ENCODE assay signal across 12 cellular contexts in the genomic region with DNA sequence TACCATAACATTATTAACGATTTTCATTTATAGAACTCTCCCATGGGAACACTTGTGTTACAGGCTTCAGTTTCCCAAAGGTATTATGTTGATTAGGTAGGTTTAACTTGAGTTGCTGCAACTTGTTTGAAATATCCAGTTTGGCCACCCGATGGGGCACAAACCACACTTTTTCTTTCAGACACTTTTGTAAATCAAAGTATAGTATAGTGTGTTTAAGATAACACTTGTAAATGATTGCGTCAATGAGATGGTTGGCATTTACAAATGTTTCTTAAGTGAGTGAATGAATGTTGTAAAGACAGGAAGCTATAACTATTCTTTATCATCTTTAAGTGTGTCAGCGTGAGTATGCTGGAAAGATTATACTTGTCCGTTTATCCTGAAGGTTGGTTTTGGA. TPM values are rescaled to one million over a fixed set of nuclear protein-coding genes. Genes with fewer than 3 reads are reported as not detected.
A peak's percentile ranks its signal among the peaks of the same experiment; 100 is the strongest.
DNase-seq lines count a peak whose midpoint lies in the region; ATAC-seq and TF ChIP-seq lines count a peak whose summit lies in the region.
"Had no signal": no experiment of that assay in that cellular context is flagged by ENCODE, and none has a peak within 500 bp of the region (broad histone marks: within the 10 kb centered on the region; RNA-seq: fewer than 3 reads in every experiment).

No MANE protein-coding gene starts in this region.

- POLR2A ChIA-PET in Caco-2 (lab: Charles Lee), result no interaction called here

- H3K36me3 Mint-ChIP-seq in Caco-2 (ENCODE audit: insufficient read depth, unreplicated experiment), result peaks cover 14% of the 10 kb centered on the region

- DNase-seq in Caco-2 (peak; percentile 50 to 51), HuH-7 (ENCODE audit: low spot score) (peak; percentile 20), inferior parietal cortex (ENCODE audit: extremely low spot score) (peak; percentile 16), RPMI8226 (no peak), AG20443 (ENCODE audit: low spot score) (no peak), ovary (no peak)
- DNase-seq: activated naive CD8-positive, alpha-beta T cell treated with anti-CD3 and anti-CD28 coated beads, Interleukin-2, amount 50 U/mL, for 24 hours; NCI-H1694; uterus had no signal

- H3K36me3 ChIP-seq in Caco-2 (ENCODE audit: control insufficient read depth, insufficient read depth, low read length), result no peaks in the 10 kb centered on the region
- no peaks in the 10 kb centered on the region for H3K36me3 ChIP-seq in ovary
- H3K36me3 ChIP-seq: uterus had no signal

- H3K4me3 ChIP-seq in Caco-2 (ENCODE audit: low read depth, low read length) (no peak overlapping the region), ovary (no peak overlapping the region)
- H3K4me3 ChIP-seq: SK-N-MC, uterus had no signal

- intact Hi-C loops in Caco-2 (cut with micrococcal nuclease; ENCODE audit: unreplicated experiment) (loop anchor here (1.0 to 2.0 kb wide), 4 partner anchors 120 to 219 kb away; no protein-coding TSS in a partner anchor), ovary (cut with DNase I) (loop anchor here in 1 of 4 donors (10.0 kb wide), 2 partner anchors 219 to 529 kb away; no protein-coding TSS in a partner anchor)

- ATAC-seq in HG03520 (IDR thresholded peaks at IDR 0.05; ENCODE audit: unreplicated experiment), result no peak
- ATAC-seq: activated naive CD8-positive, alpha-beta T cell treated with anti-CD3 and anti-CD28 coated beads, Interleukin-2, amount 50 U/mL, for 24 hours had no signal

- H3K4me1 ChIP-seq in Caco-2 (peaks cover 48% of the 10 kb centered on the region), ovary (ENCODE audit: insufficient read depth) (peaks cover 3% of the 10 kb centered on the region)
- H3K4me1 ChIP-seq: uterus had no signal

- no peak for TF ChIP-seq EP300 in ovary (IDR thresholded peaks at IDR 0.05)

- no peaks in the 10 kb centered on the region for H3K9me3 Mint-ChIP-seq in Caco-2 (ENCODE audit: unreplicated experiment)
- H3K9me3 Mint-ChIP-seq: activated naive CD8-positive, alpha-beta T cell treated with anti-CD3 and anti-CD28 coated beads, Interleukin-2, amount 50 U/mL, for 24 hours had no signal

- no peaks in the 10 kb centered on the region for H3K9me3 ChIP-seq in Caco-2
- H3K9me3 ChIP-seq in ovary, result no peaks in the 10 kb centered on the region
- H3K9me3 ChIP-seq: uterus had no signal

- no peak for TF ChIP-seq POLR2A in ovary (IDR thresholded peaks at IDR 0.05)

- CTCF ChIA-PET in Caco-2 (lab: Charles Lee), result interaction anchor here (0.7 to 1.4 kb wide), 2 partner anchors 126 to 226 kb away, joined by 4 to 11 read pairs; no protein-coding TSS in a partner anchor

- BruUV-seq in Caco-2 (replicated peaks; lab: Mats Ljungman, UMichigan), result no TSS peak

- H3K4me3 Mint-ChIP-seq in Caco-2 (ENCODE audit: unreplicated experiment), result no peak overlapping the region
- H3K4me3 Mint-ChIP-seq: activated naive CD8-positive, alpha-beta T cell treated with anti-CD3 and anti-CD28 coated beads, Interleukin-2, amount 50 U/mL, for 24 hours had no signal

- peak; percentile 15 to 20 for TF ChIP-seq CTCF in Caco-2 (IDR thresholded peaks at IDR 0.05; ENCODE audit: insufficient read depth in 1 of 2, low read depth in 1 of 2, low read length in 1 of 2, severe bottlenecking in 1 of 2, unreplicated experiment in 1 of 2)
- peak; percentile 36 for TF ChIP-seq CTCF in VCaP (conservative IDR thresholded peaks at IDR 0.05)
- no peak for TF ChIP-seq CTCF in ovary (IDR thresholded peaks at IDR 0.05)

- H3K27me3 ChIP-seq in Caco-2 (replicated peaks; ENCODE audit: control insufficient read depth, insufficient read depth, low read length) (no peaks in the 10 kb centered on the region), ovary (no peaks in the 10 kb centered on the region)
- H3K27me3 ChIP-seq: uterus had no signal

- no peak overlapping the region for H3K27ac ChIP-seq in VCaP
- H3K27ac ChIP-seq in ovary, result no peak overlapping the region
- H3K27ac ChIP-seq: SK-N-MC, uterus had no signal

- H3K4me1 Mint-ChIP-seq in Caco-2 (ENCODE audit: low read depth, unreplicated experiment), result peaks cover 26% of the 10 kb centered on the region

- 87 to 94% (median 87%) methylated on average over 5 of the region's 5 CpGs for WGBS in ovary, 3 donors

- H3K27me3 Mint-ChIP-seq in Caco-2 (ENCODE audit: insufficient read depth, unreplicated experiment), result no peaks in the 10 kb centered on the region
- H3K27me3 Mint-ChIP-seq: activated naive CD8-positive, alpha-beta T cell treated with anti-CD3 and anti-CD28 coated beads, Interleukin-2, amount 50 U/mL, for 24 hours had no signal

- H3K27ac Mint-ChIP-seq in Caco-2 (ENCODE audit: unreplicated experiment), result no peak overlapping the region
- H3K27ac Mint-ChIP-seq: activated naive CD8-positive, alpha-beta T cell treated with anti-CD3 and anti-CD28 coated beads, Interleukin-2, amount 50 U/mL, for 24 hours had no signal

RNA-seq across cellular contexts. Expression of a gene that starts 4.3 kb away (rescaled TPM):
- total RNA-seq in Caco-2 (2022) (34.4 and 37.1 TPM in 2 replicates), ovary (10 to 100 TPM; 15.0 to 34.1 (median 18.1) TPM)
- polyA plus RNA-seq in ovary, result 10 to 100 TPM in 1 of 2 donors, 1 to 10 TPM in 1; 5.7 to 17.3 TPM

Comparison
In these comparisons a context has a peak if more than half of its experiments do, and no peak if none do; other contexts are left out.
1. DNase-seq: peak in Caco-2 (2 of 2), HuH-7 (single experiment) and inferior parietal cortex (single experiment); none in RPMI8226 (single experiment), AG20443 (single experiment) and ovary (0 of 5).
2. CTCF ChIP-seq: peak in Caco-2 (2 of 2) and VCaP (single experiment); none in ovary (0 of 3).